ENCODE assay signal across 14 cellular contexts in the genomic region with DNA sequence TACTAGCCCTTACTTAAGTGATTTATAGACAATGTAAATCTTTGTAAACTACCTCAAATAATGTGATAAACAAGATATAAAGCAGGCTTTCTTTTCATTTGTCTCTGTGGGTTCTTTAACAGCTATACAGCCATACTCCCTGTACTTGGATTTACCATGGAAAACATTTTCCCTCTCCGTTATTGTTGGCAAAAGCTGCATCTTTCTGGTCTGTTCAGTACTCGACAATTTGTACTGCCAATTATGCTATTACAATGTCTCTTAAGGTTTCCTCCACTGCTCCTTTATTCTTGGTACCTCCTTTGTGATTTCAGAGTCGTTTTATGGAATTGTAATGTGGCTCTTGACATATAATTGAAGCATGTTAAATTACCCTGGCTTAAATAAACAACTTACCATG.
DNase-seq lines count a peak whose midpoint lies in the region; ATAC-seq lines count a peak whose summit lies in the region.
"Had no signal": no experiment of that assay in that cellular context is flagged by ENCODE, and none has a peak within 500 bp of the region (broad histone marks: within the 10 kb centered on the region; RNA-seq: fewer than 3 reads in every experiment).

No MANE protein-coding gene starts in this region.

- ATAC-seq in Right ventricle myocardium inferior (peak; percentile 28), left cardiac atrium (no peak), sciatic nerve (no peak), HG02870 (IDR thresholded peaks at IDR 0.05; ENCODE audit: unreplicated experiment) (no peak)
- ATAC-seq: PC-3, T-helper 17 cell had no signal

- in situ Hi-C loops in G401 (cut with HindIII; ENCODE audit: low sequenced_read_pairs): no loop called here

- DNase-seq in Right ventricle myocardium inferior (ENCODE audit: missing footprints) (no peak), left cardiac atrium (no peak), NCI-H187 (lab: John Stamatoyannopoulos, UW) (peak; percentile 26 to 52), NCI-H748 (lab: John Stamatoyannopoulos, UW; ENCODE audit: unreplicated experiment) (peak; percentile 80), sciatic nerve (ENCODE audit: low spot score) (no peak), G401 (ENCODE audit: low spot score) (no peak)
- DNase-seq: CD8-positive, alpha-beta memory T cell; H7; NCI-H1048; NCI-H526; PC-3; SJCRH30; T-helper 17 cell had no signal

- intact Hi-C loops in Right ventricle myocardium inferior (cut with DNase I): no loop called here
- intact Hi-C loops in left cardiac atrium (cut with DNase I): no loop called here
- intact Hi-C loops in sciatic nerve (cut with DNase I): no loop called here

Comparison
In these comparisons a context has a peak if more than half of its experiments do, and no peak if none do; other contexts are left out.
1. DNase-seq: peak in NCI-H187 (2 of 2) and NCI-H748 (single experiment); none in Right ventricle myocardium inferior (single experiment), left cardiac atrium (single experiment), sciatic nerve (single experiment) and G401 (single experiment).